13 cellular contexts compared by ENCODE assay signal in genomic region chr6:166687538-166688259, GRCh38.
"Had no signal": no experiment of that assay in that cellular context is flagged by ENCODE, and none has a peak within 500 bp of the region (broad histone marks: within the 10 kb centered on the region; RNA-seq: fewer than 3 reads in every experiment).

No MANE protein-coding gene starts in this region.

- ATAC-seq: activated T-cell treated with anti-CD3 and anti-CD28 coated beads, Interleukin-2, amount 50 U/mL, for 72 hours; lower lobe of right lung; upper lobe of right lung had no signal

- H3K36me3 Mint-ChIP-seq: activated CD4-positive, alpha-beta memory T cell treated with anti-CD3 and anti-CD28 coated beads for 36 hours; activated naive CD8-positive, alpha-beta T cell treated with anti-CD3 and anti-CD28 coated beads, Interleukin-2, amount 10 ng/mL, durations not matched to agents 7 days and 5 days; naive B cell had no signal

- H3K9me3 ChIP-seq: ascending aorta, esophagus muscularis mucosa, lower lobe of right lung, upper lobe of right lung had no signal

- H3K27ac ChIP-seq: ascending aorta, dorsolateral prefrontal cortex, esophagus muscularis mucosa, lower lobe of right lung, upper lobe of right lung had no signal

- DNase-seq: activated CD4-positive, alpha-beta memory T cell treated with anti-CD3 and anti-CD28 coated beads for 36 hours; activated naive CD8-positive, alpha-beta T cell treated with anti-CD3 and anti-CD28 coated beads, Interleukin-2, amount 10 ng/mL, durations not matched to agents 7 days and 5 days; activated T-cell treated with anti-CD3 and anti-CD28 coated beads, Interleukin-2, amount 50 U/mL, for 72 hours; dorsolateral prefrontal cortex; lower lobe of right lung; midbrain; naive B cell; stimulated activated CD4-positive, alpha-beta T cell treated with anti-CD3 and anti-CD28 coated beads, Interleukin-4, amount 100 ng/mL, for 1 hour; stimulated activated CD8-positive, alpha-beta memory T cell treated with anti-CD3 and anti-CD28 coated beads, Interleukin-4, amount 100 ng/mL, for 48 hours had no signal

- H3K4me3 Mint-ChIP-seq: activated CD4-positive, alpha-beta memory T cell treated with anti-CD3 and anti-CD28 coated beads for 36 hours; activated naive CD8-positive, alpha-beta T cell treated with anti-CD3 and anti-CD28 coated beads, Interleukin-2, amount 10 ng/mL, durations not matched to agents 7 days and 5 days; activated T-cell treated with anti-CD3 and anti-CD28 coated beads, Interleukin-2, amount 50 U/mL, for 72 hours; stimulated activated naive CD8-positive, alpha-beta T cell treated with anti-CD3 and anti-CD28 coated beads, Interleukin-15, Interleukin-2, amounts not matched to agents 100 ng/mL and 50 ng/mL, for 24 hours had no signal

- H3K9me3 Mint-ChIP-seq: activated CD4-positive, alpha-beta memory T cell treated with anti-CD3 and anti-CD28 coated beads for 36 hours; activated naive CD8-positive, alpha-beta T cell treated with anti-CD3 and anti-CD28 coated beads, Interleukin-2, amount 10 ng/mL, durations not matched to agents 7 days and 5 days; activated T-cell treated with anti-CD3 and anti-CD28 coated beads, Interleukin-2, amount 50 U/mL, for 72 hours; naive B cell; stimulated activated naive CD8-positive, alpha-beta T cell treated with anti-CD3 and anti-CD28 coated beads, Interleukin-15, Interleukin-2, amounts not matched to agents 100 ng/mL and 50 ng/mL, for 24 hours had no signal

- H3K4me3 ChIP-seq: ascending aorta, dorsolateral prefrontal cortex, esophagus muscularis mucosa, lower lobe of right lung, upper lobe of right lung had no signal

- H3K36me3 ChIP-seq: ascending aorta, esophagus muscularis mucosa, lower lobe of right lung, upper lobe of right lung had no signal

- H3K27me3 ChIP-seq: ascending aorta, dorsolateral prefrontal cortex, esophagus muscularis mucosa, upper lobe of right lung had no signal

- H3K27me3 Mint-ChIP-seq: activated CD4-positive, alpha-beta memory T cell treated with anti-CD3 and anti-CD28 coated beads for 36 hours; stimulated activated naive CD8-positive, alpha-beta T cell treated with anti-CD3 and anti-CD28 coated beads, Interleukin-15, Interleukin-2, amounts not matched to agents 100 ng/mL and 50 ng/mL, for 24 hours had no signal

- H3K27ac Mint-ChIP-seq: activated CD4-positive, alpha-beta memory T cell treated with anti-CD3 and anti-CD28 coated beads for 36 hours; activated naive CD8-positive, alpha-beta T cell treated with anti-CD3 and anti-CD28 coated beads, Interleukin-2, amount 10 ng/mL, durations not matched to agents 7 days and 5 days; activated T-cell treated with anti-CD3 and anti-CD28 coated beads, Interleukin-2, amount 50 U/mL, for 72 hours; stimulated activated naive CD8-positive, alpha-beta T cell treated with anti-CD3 and anti-CD28 coated beads, Interleukin-15, Interleukin-2, amounts not matched to agents 100 ng/mL and 50 ng/mL, for 24 hours had no signal
